Comparison of ENCODE assay signal across 7 cellular contexts in the genomic region with DNA sequence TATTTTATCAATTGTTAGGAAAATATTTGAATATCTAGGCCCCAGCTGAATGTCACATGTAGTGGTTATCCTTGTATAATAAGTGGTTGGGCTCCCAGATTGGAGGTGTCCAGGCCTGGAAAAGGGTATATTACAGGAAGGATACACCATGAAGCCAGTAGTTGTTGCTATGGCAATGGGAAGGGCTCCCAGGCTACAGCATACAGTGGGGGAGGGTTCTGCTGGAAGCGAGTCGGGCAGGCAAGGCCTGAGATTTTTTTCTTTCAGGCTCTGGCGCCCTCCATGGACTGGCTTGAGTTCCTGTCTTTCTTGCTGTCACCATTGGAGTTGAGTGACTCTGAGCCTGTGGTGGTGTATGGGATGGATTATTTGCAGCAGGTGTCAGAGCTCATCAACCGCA. TPM values are rescaled to one million over a fixed set of nuclear protein-coding genes. Genes with fewer than 3 reads are reported as not detected.
DNase-seq lines count a peak whose midpoint lies in the region; ATAC-seq and TF ChIP-seq lines count a peak whose summit lies in the region.

No MANE protein-coding gene starts in this region.

- no peak overlapping the region for H3K4me3 ChIP-seq in LNCaP clone FGC (ENCODE audit: low read depth, low read length)
- H3K4me3 ChIP-seq in colonic mucosa: no peak overlapping the region

- no peaks in the 10 kb centered on the region for H3K27me3 ChIP-seq in colonic mucosa

- ATAC-seq in GM21360 (IDR thresholded peaks at IDR 0.05; ENCODE audit: unreplicated experiment) (no peak), GM19397 (IDR thresholded peaks at IDR 0.05; ENCODE audit: unreplicated experiment) (no peak)

- DNase-seq in ELF-1 (ENCODE audit: low read depth, low spot score): peak; percentile 87
- DNase-seq in LNCaP clone FGC (ENCODE audit: low read depth): peak; percentile 69
- peak; percentile 70 for DNase-seq in RKO (ENCODE audit: low spot score)
- DNase-seq in colonic mucosa: peak; percentile 27
- peak; percentile 78 for DNase-seq in medulla oblongata (ENCODE audit: extremely low spot score)

- H3K9ac ChIP-seq in colonic mucosa (ENCODE audit: low read depth in 2 of 2, low read length in 2 of 2): no peak overlapping the region

- H3K4me1 ChIP-seq in colonic mucosa: no peaks in the 10 kb centered on the region

- no peaks in the 10 kb centered on the region for H3K36me3 ChIP-seq in colonic mucosa

- intact Hi-C loops in colonic mucosa (cut with DNase I): loop anchor here (10.0 kb wide), 1 partner anchor 240 kb away; no protein-coding TSS in a partner anchor

- peak; percentile 75 for TF ChIP-seq CTCF in LNCaP clone FGC (IDR thresholded peaks at IDR 0.05; ENCODE audit: control insufficient read depth, extremely low read depth, insufficient read depth)
- TF ChIP-seq CTCF in colonic mucosa (IDR thresholded peaks at IDR 0.05): no peak

- no peaks in the 10 kb centered on the region for H3K9me3 ChIP-seq in colonic mucosa

- H3K27ac ChIP-seq in colonic mucosa: no peak overlapping the region

RNA-seq across cellular contexts. Expression of a gene that starts 8.9 kb away (rescaled TPM):
- total RNA-seq in colonic mucosa: under 1 TPM in 1 of 2 donors, not detected in 1; 0.37 TPM

RNA-seq across cellular contexts. Expression of a gene that starts 14.3 kb away (rescaled TPM):
- total RNA-seq in colonic mucosa: 100 to 1,000 TPM; 166 to 298 TPM

RNA-seq across cellular contexts. Expression of a gene that starts 23.3 kb away (rescaled TPM):
- under 1 TPM in 1 of 2 donors, not detected in 1; 0.19 TPM for total RNA-seq in colonic mucosa

RNA-seq across cellular contexts. Expression of a gene that starts 29.7 kb away (rescaled TPM):
- total RNA-seq in colonic mucosa: 100 to 1,000 TPM; 263 to 524 TPM

RNA-seq across cellular contexts. Expression of a gene that starts 35.2 kb away (rescaled TPM):
- total RNA-seq in colonic mucosa: 10 to 100 TPM in 1 of 2 donors, 1 to 10 TPM in 1; 4.1 to 11.7 TPM

Comparison
In these comparisons a context has a peak if more than half of its experiments do, and no peak if none do; other contexts are left out.
1. DNase-seq: peak in every context shown above with its lines; median percentile 87 in ELF-1; 78 in medulla oblongata; 70 in RKO; 69 in LNCaP clone FGC; 27 in colonic mucosa.